Comparison of ENCODE assay signal across 2 cellular contexts in genomic region chr22:30511903-30512302, GRCh38.
TF ChIP-seq lines count a peak whose summit lies in the region.

No MANE protein-coding gene starts in this region.

TF ChIP-seq in IMR-90, 13 proteins besides CTCF, POLR2A, EP300 and RAD21:
- TF ChIP-seq MAFK (IDR thresholded peaks at IDR 0.05; ENCODE audit: low read depth, low read length), result 0 out of 2 replicates have a peak, but pooled peaks have one; percentile 2
- TF ChIP-seq, protein P1, sequence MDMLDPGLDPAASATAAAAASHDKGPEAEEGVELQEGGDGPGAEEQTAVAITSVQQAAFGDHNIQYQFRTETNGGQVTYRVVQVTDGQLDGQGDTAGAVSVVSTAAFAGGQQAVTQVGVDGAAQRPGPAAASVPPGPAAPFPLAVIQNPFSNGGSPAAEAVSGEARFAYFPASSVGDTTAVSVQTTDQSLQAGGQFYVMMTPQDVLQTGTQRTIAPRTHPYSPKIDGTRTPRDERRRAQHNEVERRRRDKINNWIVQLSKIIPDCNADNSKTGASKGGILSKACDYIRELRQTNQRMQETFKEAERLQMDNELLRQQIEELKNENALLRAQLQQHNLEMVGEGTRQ (IDR thresholded peaks at IDR 0.05; ENCODE audit: low read depth, low read length), result no peak

TF ChIP-seq in WTC11, 78 proteins besides CTCF, POLR2A, EP300 and RAD21:
- TF ChIP-seq CDX4 (CRISPR knock-in tag; IDR thresholded peaks at IDR 0.05; ENCODE audit: borderline replicate concordance) (no peak), NFYB (CRISPR knock-in tag; conservative IDR thresholded peaks at IDR 0.05; ENCODE audit: low read depth) (peak; percentile 72), TCF7 (CRISPR knock-in tag; IDR thresholded peaks at IDR 0.05; ENCODE audit: low read depth) (no peak), ZNF219 (CRISPR knock-in tag; IDR thresholded peaks at IDR 0.05; ENCODE audit: borderline replicate concordance) (no peak), CREB1 (CRISPR knock-in tag; IDR thresholded peaks at IDR 0.05) (no peak), GRHL2 (CRISPR knock-in tag; IDR thresholded peaks at IDR 0.05; ENCODE audit: insufficient replicate concordance, severe bottlenecking) (no peak)
- TF ChIP-seq, protein P2, sequence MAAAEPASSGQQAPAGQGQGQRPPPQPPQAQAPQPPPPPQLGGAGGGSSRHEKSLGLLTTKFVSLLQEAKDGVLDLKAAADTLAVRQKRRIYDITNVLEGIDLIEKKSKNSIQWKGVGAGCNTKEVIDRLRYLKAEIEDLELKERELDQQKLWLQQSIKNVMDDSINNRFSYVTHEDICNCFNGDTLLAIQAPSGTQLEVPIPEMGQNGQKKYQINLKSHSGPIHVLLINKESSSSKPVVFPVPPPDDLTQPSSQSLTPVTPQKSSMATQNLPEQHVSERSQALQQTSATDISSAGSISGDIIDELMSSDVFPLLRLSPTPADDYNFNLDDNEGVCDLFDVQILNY (CRISPR knock-in tag; IDR thresholded peaks at IDR 0.05), result no peak
- TF ChIP-seq, protein P3, sequence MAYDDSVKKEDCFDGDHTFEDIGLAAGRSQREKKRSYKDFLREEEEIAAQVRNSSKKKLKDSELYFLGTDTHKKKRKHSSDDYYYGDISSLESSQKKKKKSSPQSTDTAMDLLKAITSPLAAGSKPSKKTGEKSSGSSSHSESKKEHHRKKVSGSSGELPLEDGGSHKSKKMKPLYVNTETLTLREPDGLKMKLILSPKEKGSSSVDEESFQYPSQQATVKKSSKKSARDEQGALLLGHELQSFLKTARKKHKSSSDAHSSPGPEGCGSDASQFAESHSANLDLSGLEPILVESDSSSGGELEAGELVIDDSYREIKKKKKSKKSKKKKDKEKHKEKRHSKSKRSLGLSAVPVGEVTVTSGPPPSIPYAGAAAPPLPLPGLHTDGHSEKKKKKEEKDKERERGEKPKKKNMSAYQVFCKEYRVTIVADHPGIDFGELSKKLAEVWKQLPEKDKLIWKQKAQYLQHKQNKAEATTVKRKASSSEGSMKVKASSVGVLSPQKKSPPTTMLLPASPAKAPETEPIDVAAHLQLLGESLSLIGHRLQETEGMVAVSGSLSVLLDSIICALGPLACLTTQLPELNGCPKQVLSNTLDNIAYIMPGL (CRISPR knock-in tag; IDR thresholded peaks at IDR 0.05), result no peak
